8 cellular contexts compared by ENCODE assay signal in the genomic region with DNA sequence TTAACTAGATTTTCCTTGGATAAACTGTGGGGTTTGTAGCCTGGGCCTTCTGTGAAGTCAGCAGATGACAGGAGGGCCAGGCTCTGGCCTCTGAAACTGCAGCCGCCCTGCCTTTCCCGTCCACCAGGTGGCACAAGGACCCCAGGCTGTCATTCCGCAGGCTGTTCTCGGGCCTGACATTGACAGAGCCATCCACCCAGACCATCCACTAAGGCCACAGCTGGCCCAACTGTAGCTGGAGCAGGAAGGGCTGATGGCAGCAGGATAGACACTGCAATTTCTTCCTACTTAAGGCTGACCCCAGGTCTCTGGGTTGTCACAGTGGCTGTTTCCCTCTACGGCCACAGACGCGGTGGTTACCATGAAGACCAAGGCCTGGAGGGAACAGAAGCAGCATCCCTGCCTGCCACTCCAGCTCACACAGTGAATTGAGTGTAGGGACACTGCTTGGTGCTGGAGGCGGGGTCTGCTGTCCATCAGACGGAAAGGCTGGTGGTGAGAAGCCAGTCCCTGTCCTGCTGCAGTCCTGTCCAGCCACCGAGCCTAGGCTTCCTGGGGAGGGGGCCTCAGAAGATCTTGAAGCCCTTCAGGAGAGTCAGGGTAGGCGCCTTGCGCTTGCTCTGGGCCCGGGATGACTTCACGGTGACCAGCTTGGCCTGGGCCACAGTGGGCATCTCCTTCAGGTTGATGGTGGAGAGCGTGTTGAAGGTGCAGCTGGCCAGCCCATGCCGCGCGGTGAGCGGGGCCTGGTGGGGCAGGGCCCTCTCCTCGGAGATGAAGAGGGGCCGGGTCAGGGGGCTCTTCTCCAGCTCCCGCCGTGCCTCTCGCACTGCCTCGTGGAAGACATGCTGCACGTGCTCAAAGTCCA. TPM values are rescaled to one million over a fixed set of nuclear protein-coding genes. Genes with fewer than 3 reads are reported as not detected.
DNase-seq lines count a peak whose midpoint lies in the region; ATAC-seq, FAIRE-seq and TF ChIP-seq lines count a peak whose summit lies in the region.

No MANE protein-coding gene starts in this region.

- TF ChIP-seq CTCF in pancreas (IDR thresholded peaks at IDR 0.05): peak; percentile 76 to 81 (median 78)

- ATAC-seq in pancreas: peak; percentile 73 to 91 (median 87)
- no peak for ATAC-seq in GM21360 (IDR thresholded peaks at IDR 0.05; ENCODE audit: unreplicated experiment)
- ATAC-seq in GM19397 (IDR thresholded peaks at IDR 0.05; ENCODE audit: unreplicated experiment): no peak

- H3K27ac ChIP-seq in pancreas: no peak overlapping the region

- H3K36me3 ChIP-seq in pancreas: no peaks in the 10 kb centered on the region

- H3K4me1 ChIP-seq in pancreas: no peaks in the 10 kb centered on the region

- no peaks in the 10 kb centered on the region for H3K9me3 ChIP-seq in pancreas

- FAIRE-seq in RCC 7860 (lab: Jason Lieb, UNC) (no peak), pancreas (lab: Jason Lieb, UNC) (no peak)

- H3K27me3 ChIP-seq in pancreas: no peaks in the 10 kb centered on the region

- DNase-seq in EH (ENCODE audit: low read depth) (peak; percentile 75), HUDEP-2 (lab: John Stamatoyannopoulos, UW; ENCODE audit: unreplicated experiment in 76 of 76) (peak in 56 of 76 experiments; percentile 4 to 73 (median 37)), RCC 7860 (ENCODE audit: low spot score) (peak; percentile 55), globus pallidus (ENCODE audit: low spot score) (peak; percentile 80), pancreas (peak in 5 of 6 donors; percentile 51 to 90 (median 79))
- DNase-seq in activated naive CD4-positive, alpha-beta T cell (lab: John Stamatoyannopoulos, UW): peak in 3 of 4 experiments; percentile 13 to 31 (median 27)

- WGBS in pancreas, 2 donors: 63 to 73% methylated on average over 26 of the region's 26 CpGs

- H3K4me3 ChIP-seq in pancreas: no peak overlapping the region

- intact Hi-C loops in pancreas (cut with DNase I): loop anchor here in 1 of 3 donors (10.0 kb wide), 1 partner anchor 220 kb away; no protein-coding TSS in a partner anchor

RNA-seq across cellular contexts. Expression of a gene that starts 9.4 kb away (rescaled TPM):
- total RNA-seq in pancreas: under 1 TPM in 2 of 6 donors, not detected in 4; 0.26 to 0.49 TPM
- 1 to 10 TPM in 1 of 2 donors, not detected in 1; 1.1 TPM for polyA plus RNA-seq in pancreas

RNA-seq across cellular contexts. Expression of a gene that starts 13.2 kb away (rescaled TPM):
- total RNA-seq in pancreas: 1 to 10 TPM in 3 of 6 donors, under 1 TPM in 3; 0.28 to 4.2 (median 1.2) TPM
- 1 to 10 TPM; 2.8 TPM for polyA plus RNA-seq in pancreas

RNA-seq across cellular contexts. Expression of a gene that starts 22.0 kb away (rescaled TPM):
- total RNA-seq in pancreas: not detected
- polyA plus RNA-seq in pancreas: not detected

RNA-seq across cellular contexts. Expression of a gene that starts 25.1 kb away (rescaled TPM):
- total RNA-seq in pancreas: 1 to 10 TPM; 3.3 to 6.6 (median 4.4) TPM
- 1 to 10 TPM; 1.9 to 3.5 TPM for polyA plus RNA-seq in pancreas

Comparison
In these comparisons a context has a peak if more than half of its experiments do, and no peak if none do; other contexts are left out.
1. DNase-seq: peak in every context shown above with its lines; median percentile 80 in globus pallidus; 79 in pancreas; 75 in EH; 55 in RCC 7860; 37 in HUDEP-2; 27 in activated naive CD4-positive, alpha-beta T cell.
2. ATAC-seq: peak in pancreas (4 of 4); none in GM21360 (single experiment) and GM19397 (single experiment).